ENCODE assay signal across 21 cellular contexts in genomic region chr4:80135702-80136058, GRCh38.
"Had no signal": no experiment of that assay in that cellular context is flagged by ENCODE, and none has a peak within 500 bp of the region (broad histone marks: within the 10 kb centered on the region; RNA-seq: fewer than 3 reads in every experiment).

No MANE protein-coding gene starts in this region.

- H3K4me1 Mint-ChIP-seq: neural crest cell had no signal

- H3K27me3 ChIP-seq: adrenal gland, heart right ventricle, sigmoid colon, spleen, upper lobe of left lung had no signal

- H3K9me3 ChIP-seq: adrenal gland, heart right ventricle, lower lobe of right lung, sigmoid colon, spleen, upper lobe of left lung had no signal

- H3K4me1 ChIP-seq: adrenal gland, lower lobe of right lung, sigmoid colon, upper lobe of left lung had no signal

- H3K27me3 Mint-ChIP-seq: activated naive CD8-positive, alpha-beta T cell; activated T-cell treated with anti-CD3 and anti-CD28 coated beads, Interleukin-2, amount 50 U/mL, for 24 hours; naive thymus-derived CD4-positive, alpha-beta T cell had no signal

- H3K4me3 ChIP-seq: adrenal gland, heart right ventricle, lower lobe of right lung, sigmoid colon, spleen, upper lobe of left lung had no signal

- H3K36me3 ChIP-seq: adrenal gland, heart right ventricle, lower lobe of right lung, sigmoid colon, spleen, upper lobe of left lung had no signal

- ATAC-seq: heart right ventricle; left lobe of liver; lower lobe of right lung; naive thymus-derived CD4-positive, alpha-beta T cell; stimulated activated naive CD8-positive, alpha-beta T cell treated with anti-CD3 and anti-CD28 coated beads, Interleukin-15, Interleukin-2, amounts not matched to agents 100 U/mL and 50 U/mL, for 24 hours had no signal

- H3K9me3 Mint-ChIP-seq: activated T-cell treated with anti-CD3 and anti-CD28 coated beads, Interleukin-2, amount 50 U/mL, for 24 hours; endodermal cell; neural crest cell had no signal

- H3K27ac ChIP-seq: adrenal gland, heart right ventricle, lower lobe of right lung, sigmoid colon, spleen, upper lobe of left lung had no signal

- DNase-seq: activated CD8-positive, alpha-beta memory T cell treated with anti-CD3 and anti-CD28 coated beads for 24 hours; activated CD8-positive, alpha-beta memory T cell treated with anti-CD3 and anti-CD28 coated beads, Interleukin-2, amount 50 U/mL, for 4 hours; activated naive CD4-positive, alpha-beta T cell; activated T-cell treated with anti-CD3 and anti-CD28 coated beads, Interleukin-2, amount 50 U/mL, for 24 hours; adrenal gland; cortex of kidney; endodermal cell; heart right ventricle; kidney; lower lobe of right lung; naive thymus-derived CD4-positive, alpha-beta T cell; sigmoid colon; spleen; stimulated activated CD4-positive, alpha-beta T cell treated with anti-CD3 and anti-CD28 coated beads, Interleukin-4, amount 100 ng/mL, for 24 hours; stimulated activated naive CD8-positive, alpha-beta T cell treated with anti-CD3 and anti-CD28 coated beads, Interleukin-15, Interleukin-2, amounts not matched to agents 100 U/mL and 50 U/mL, for 24 hours; T-helper 1 cell; upper lobe of left lung had no signal

- H3K4me3 Mint-ChIP-seq: activated naive CD8-positive, alpha-beta T cell; activated T-cell treated with anti-CD3 and anti-CD28 coated beads, Interleukin-2, amount 50 U/mL, for 24 hours; endodermal cell; naive thymus-derived CD4-positive, alpha-beta T cell; neural crest cell had no signal

- H3K27ac Mint-ChIP-seq: activated naive CD8-positive, alpha-beta T cell; activated T-cell treated with anti-CD3 and anti-CD28 coated beads, Interleukin-2, amount 50 U/mL, for 24 hours; activated T-helper 2 cell treated with anti-CD3 and anti-CD28 coated beads, Interferon-gamma antibody, Interleukin-2, Interleukin-4, amounts not matched to agents 10 μg/mL and 5 μg/mL and 100 μg/mL, durations not matched to agents 14 hours and 24 hours and 36 hours; endodermal cell had no signal
